ENCODE assay signal across 21 cellular contexts in the genomic region with DNA sequence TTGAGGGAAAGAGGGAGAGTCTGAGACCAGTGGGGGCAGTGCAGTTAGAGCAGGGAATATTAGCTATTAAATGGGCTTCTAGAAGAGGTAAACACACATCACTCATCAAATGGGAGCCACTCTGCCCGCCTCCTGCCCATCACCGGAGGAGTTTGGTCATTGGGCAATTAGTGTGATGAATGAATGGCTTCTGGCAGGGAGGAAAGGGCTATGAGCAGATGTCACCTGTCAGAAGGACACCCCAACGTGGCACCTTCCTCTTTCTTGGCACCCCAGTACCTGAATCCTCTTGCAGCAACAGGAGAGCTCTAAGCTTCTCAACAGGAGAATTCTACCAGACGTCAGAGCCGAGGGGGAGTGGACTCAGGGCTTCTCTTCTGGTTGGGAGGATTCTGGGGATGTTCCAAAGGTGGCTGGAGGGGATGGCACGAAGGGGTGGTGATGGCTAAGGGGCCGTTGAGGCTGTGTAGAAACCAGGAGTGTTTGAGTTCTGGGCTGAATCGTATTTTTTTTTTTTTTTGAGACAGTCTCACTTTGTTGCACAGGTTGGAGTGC. TPM values are rescaled to one million over a fixed set of nuclear protein-coding genes. Genes with fewer than 3 reads are reported as not detected.
DNase-seq lines count a peak whose midpoint lies in the region; ATAC-seq and TF ChIP-seq lines count a peak whose summit lies in the region.
"Had no signal": no experiment of that assay in that cellular context is flagged by ENCODE, and none has a peak within 500 bp of the region (broad histone marks: within the 10 kb centered on the region; RNA-seq: fewer than 3 reads in every experiment).

No MANE protein-coding gene starts in this region.

- no peaks in the 10 kb centered on the region for H3K9me3 ChIP-seq in BLaER1 treated with 17β-estradiol and CSF1 and Interleukin-3, amounts not matched to agents 10 nM and 100 nM (replicated peaks in 1 of 11)
- H3K9me3 ChIP-seq in breast epithelium: no peaks in the 10 kb centered on the region
- H3K9me3 ChIP-seq: heart left ventricle, pancreas, tibial nerve had no signal

- no peak overlapping the region for H3K4me3 Mint-ChIP-seq in HFFc6
- H3K4me3 Mint-ChIP-seq in CD14-positive monocyte: peak overlapping the region in 1 of 2 donors; percentile 40
- H3K4me3 Mint-ChIP-seq: activated naive CD4-positive, alpha-beta T cell treated with anti-CD3 and anti-CD28 coated beads, Interleukin-2, amount 50 U/mL, for 24 hours; CD4-positive, alpha-beta memory T cell; central memory CD8-positive, alpha-beta T cell; memory B cell; naive thymus-derived CD4-positive, alpha-beta T cell had no signal

- no peak overlapping the region; a peak in 1 of 22 replicates for H3K27ac ChIP-seq in BLaER1 treated with 17β-estradiol and CSF1 and Interleukin-3, amounts not matched to agents 10 nM and 100 nM
- H3K27ac ChIP-seq in breast epithelium: peak overlapping the region; percentile 83 to 84
- H3K27ac ChIP-seq: pancreas had no signal

- H3K4me3 ChIP-seq in BLaER1 treated with 17β-estradiol and CSF1 and Interleukin-3, amounts not matched to agents 10 nM and 100 nM: no peak overlapping the region
- H3K4me3 ChIP-seq in breast epithelium: no peak overlapping the region
- H3K4me3 ChIP-seq: heart left ventricle, pancreas, tibial nerve had no signal

- no peak for TF ChIP-seq POLR2A in breast epithelium (IDR thresholded peaks at IDR 0.05)

- no peaks in the 10 kb centered on the region for H3K36me3 ChIP-seq in BLaER1 treated with 17β-estradiol and CSF1 and Interleukin-3, amounts not matched to agents 10 nM and 100 nM
- no peaks in the 10 kb centered on the region for H3K36me3 ChIP-seq in breast epithelium
- H3K36me3 ChIP-seq: pancreas, tibial nerve had no signal

- H3K4me1 Mint-ChIP-seq in HFFc6 (ENCODE audit: low read depth): peaks cover 44% of the 10 kb centered on the region
- peaks cover 22% of the 10 kb centered on the region for H3K4me1 Mint-ChIP-seq in CD14-positive monocyte
- H3K4me1 Mint-ChIP-seq: activated naive CD4-positive, alpha-beta T cell treated with anti-CD3 and anti-CD28 coated beads, Interleukin-2, amount 50 U/mL, for 24 hours; CD4-positive, alpha-beta memory T cell; central memory CD8-positive, alpha-beta T cell; memory B cell; naive thymus-derived CD4-positive, alpha-beta T cell had no signal

- H3K27ac Mint-ChIP-seq in HFFc6: peak overlapping the region; percentile 51; the same call in 1 of the 2 replicates
- H3K27ac Mint-ChIP-seq in CD14-positive monocyte: peak overlapping the region in 1 of 7 donors; percentile 30
- H3K27ac Mint-ChIP-seq: activated naive CD4-positive, alpha-beta T cell treated with anti-CD3 and anti-CD28 coated beads, Interleukin-2, amount 50 U/mL, for 24 hours; CD4-positive, alpha-beta memory T cell; memory B cell; naive thymus-derived CD4-positive, alpha-beta T cell had no signal

- TF ChIP-seq CTCF in HFFc6 (IDR thresholded peaks at IDR 0.05) (no peak), breast epithelium (IDR thresholded peaks at IDR 0.05) (no peak), CD14-positive monocyte (IDR thresholded peaks at IDR 0.05) (no peak)

- H3K27me3 Mint-ChIP-seq in HFFc6 (ENCODE audit: insufficient read depth) (peaks cover 5% of the 10 kb centered on the region), CD14-positive monocyte (ENCODE audit: low read depth in 3 of 3) (peaks cover 42 to 71% (median 49%) of the 10 kb centered on the region in 3 donors)
- H3K27me3 Mint-ChIP-seq: activated naive CD4-positive, alpha-beta T cell treated with anti-CD3 and anti-CD28 coated beads, Interleukin-2, amount 50 U/mL, for 24 hours had no signal

- H3K4me2 ChIP-seq in BLaER1 treated with 17β-estradiol and CSF1 and Interleukin-3, amounts not matched to agents 10 nM and 100 nM: peak overlapping the region in 8 of 11 experiments; percentile 24 to 92 (median 86); a peak in 14 of 22 replicates

- no peaks in the 10 kb centered on the region for H3K27me3 ChIP-seq in BLaER1 treated with 17β-estradiol and CSF1 and Interleukin-3, amounts not matched to agents 10 nM and 100 nM
- no peaks in the 10 kb centered on the region for H3K27me3 ChIP-seq in breast epithelium
- H3K27me3 ChIP-seq: heart left ventricle, pancreas, tibial nerve had no signal

- intact Hi-C loops in breast epithelium (cut with DNase I; ENCODE audit: low total_unique reads): no loop called here
- intact Hi-C loops in sciatic nerve (cut with DNase I): no loop called here
- intact Hi-C loops in CD14-positive monocyte (cut with micrococcal nuclease): no loop called here

- H3K4me1 ChIP-seq in BLaER1 treated with 17β-estradiol and CSF1 and Interleukin-3, amounts not matched to agents 10 nM and 100 nM: peaks cover 15 to 78% (median 59%) of the 10 kb centered on the region in 10 experiments
- H3K4me1 ChIP-seq in breast epithelium: peaks cover 4 to 11% of the 10 kb centered on the region in 2 donors
- H3K4me1 ChIP-seq: pancreas had no signal

- no peak overlapping the region for H3K9ac ChIP-seq in BLaER1 treated with 17β-estradiol and CSF1 and Interleukin-3, amounts not matched to agents 10 nM and 100 nM

- ATAC-seq in sciatic nerve: no peak
- ATAC-seq: naive thymus-derived CD4-positive, alpha-beta T cell; stimulated activated naive CD8-positive, alpha-beta T cell treated with anti-CD3 and anti-CD28 coated beads, Interleukin-15, Interleukin-2, amounts not matched to agents 100 U/mL and 50 U/mL, for 24 hours had no signal

- H4K20me1 ChIP-seq in BLaER1 treated with 17β-estradiol and CSF1 and Interleukin-3, amounts not matched to agents 10 nM and 100 nM: no peaks in the 10 kb centered on the region

- DNase-seq in HFFc6: no peak
- peak in 1 of 2 donors; percentile 30 for DNase-seq in breast epithelium (ENCODE audit: low spot score in 2 of 2)
- DNase-seq in sciatic nerve (ENCODE audit: low spot score): peak; percentile 26
- no peak for DNase-seq in CD14-positive monocyte (ENCODE audit: low spot score)
- DNase-seq in activated naive CD4-positive, alpha-beta T cell (lab: John Stamatoyannopoulos, UW): no peak
- DNase-seq in GM19238 (ENCODE audit: insufficient read length, low spot score): no peak
- DNase-seq: activated CD4-positive, alpha-beta T cell treated with anti-CD3 and anti-CD28 coated beads, Interleukin-2, amount 50 U/mL, for 1 hour; CD4-positive, alpha-beta memory T cell; naive thymus-derived CD4-positive, alpha-beta T cell; NCI-H187 treated with DMSO at 0.1 percent for 48 hours; NCI-H2227 treated with DMSO at 0.1 percent for 48 hours; NCI-H774; stimulated activated naive CD8-positive, alpha-beta T cell treated with anti-CD3 and anti-CD28 coated beads, Interleukin-15, Interleukin-2, amounts not matched to agents 100 U/mL and 50 U/mL, for 24 hours; T-helper 9 cell had no signal

- H3K9me3 Mint-ChIP-seq in HFFc6 (no peaks in the 10 kb centered on the region), CD14-positive monocyte (peaks cover 0 to 3% (median 0%) of the 10 kb centered on the region in 7 donors)
- H3K9me3 Mint-ChIP-seq: activated naive CD4-positive, alpha-beta T cell treated with anti-CD3 and anti-CD28 coated beads, Interleukin-2, amount 50 U/mL, for 24 hours; central memory CD8-positive, alpha-beta T cell; memory B cell; naive thymus-derived CD4-positive, alpha-beta T cell had no signal

- H3K36me3 Mint-ChIP-seq in HFFc6 (ENCODE audit: low read depth) (peaks cover 5% of the 10 kb centered on the region; the same call in 1 of the 2 replicates), CD14-positive monocyte (no peaks in the 10 kb centered on the region)
- H3K36me3 Mint-ChIP-seq: activated naive CD4-positive, alpha-beta T cell treated with anti-CD3 and anti-CD28 coated beads, Interleukin-2, amount 50 U/mL, for 24 hours; CD4-positive, alpha-beta memory T cell; naive thymus-derived CD4-positive, alpha-beta T cell had no signal

RNA-seq across cellular contexts. Expression of a gene that starts 11.0 kb away (rescaled TPM):
- total RNA-seq in HFFc6 (2021; fragmentation: NEBNext Ultra II Directional; extraction: Animal tissue kit (Norgen Biotek cat#: 25700)): 10 to 100 TPM in 2 of 6 experiments, 1 to 10 TPM in 4; 8.0 to 15.0 (median 8.6) TPM
- 100 to 1,000 TPM in 1 of 3 donors, 10 to 100 TPM in 2; 54.0 to 326 (median 61.9) TPM for total RNA-seq in breast epithelium
- 22.6 TPM for total RNA-seq in sciatic nerve
- not detected for polyA plus RNA-seq in CD14-positive monocyte
- total RNA-seq: CD4-positive, alpha-beta memory T cell had no signal
- polyA plus RNA-seq: CD4-positive, alpha-beta memory T cell; naive thymus-derived CD4-positive, alpha-beta T cell had no signal

RNA-seq across cellular contexts. Expression of a gene that starts 25.4 kb away (rescaled TPM):
- 100 to 1,000 TPM in 2 of 6 experiments, 10 to 100 TPM in 4; 84.2 to 103 (median 92.4) TPM for total RNA-seq in HFFc6 (2021; fragmentation: NEBNext Ultra II Directional; extraction: Animal tissue kit (Norgen Biotek cat#: 25700))
- 10 to 100 TPM; 26.1 to 48.1 (median 41.0) TPM for total RNA-seq in breast epithelium
- total RNA-seq in sciatic nerve: 28.9 TPM
- polyA plus RNA-seq in CD14-positive monocyte: 10 to 100 TPM; 10.6 to 14.3 TPM

RNA-seq across cellular contexts. Expression of a gene that starts 39.6 kb away (rescaled TPM):
- total RNA-seq in HFFc6 (2021; fragmentation: NEBNext Ultra II Directional; extraction: Animal tissue kit (Norgen Biotek cat#: 25700)): 10 to 100 TPM; 11.1 to 13.8 (median 11.8) TPM
- total RNA-seq in breast epithelium (10 to 100 TPM; 27.4 to 35.0 (median 31.5) TPM), sciatic nerve (57.3 TPM)
- 1 to 10 TPM; 2.6 to 3.0 TPM for polyA plus RNA-seq in CD14-positive monocyte

RNA-seq across cellular contexts. Expression of a gene that starts 55.3 kb away (rescaled TPM):
- 10 to 100 TPM; 31.1 to 46.4 (median 43.4) TPM for total RNA-seq in HFFc6 (2021; fragmentation: NEBNext Ultra II Directional; extraction: Animal tissue kit (Norgen Biotek cat#: 25700))
- total RNA-seq in breast epithelium: 100 to 1,000 TPM; 192 to 532 (median 206) TPM
- total RNA-seq in sciatic nerve: 147 TPM
- 10 to 100 TPM; 11.7 to 12.0 TPM for polyA plus RNA-seq in CD14-positive monocyte

Comparison
In these comparisons a context has a peak if more than half of its experiments do, and no peak if none do; other contexts are left out.
1. H3K27ac ChIP-seq: peak in breast epithelium (2 of 2); none in BLaER1 treated with 17β-estradiol and CSF1 and Interleukin-3, amounts not matched to agents 10 nM and 100 nM (0 of 11).